In the genomic region with DNA sequence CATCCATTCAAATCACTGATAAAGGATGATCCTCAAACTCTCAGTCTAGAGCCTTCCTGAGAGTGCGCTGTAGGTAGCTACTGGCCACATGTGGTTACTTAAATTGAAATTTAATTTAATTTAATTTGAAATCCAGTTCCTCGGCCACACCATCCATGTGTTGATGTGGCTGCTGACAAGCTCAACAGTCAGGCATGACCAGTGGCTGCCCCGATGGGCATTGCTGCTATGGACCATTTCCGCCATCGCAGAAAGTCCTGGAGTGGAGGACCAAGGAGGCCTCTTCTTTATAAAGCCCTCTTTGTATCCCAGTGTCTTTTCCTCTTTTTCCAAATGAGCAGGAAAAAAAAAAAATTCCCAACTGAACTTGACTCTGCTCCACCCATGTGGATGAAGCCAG, we compare ENCODE assay signal across 20 cellular contexts.
DNase-seq lines count a peak whose midpoint lies in the region; ATAC-seq and TF ChIP-seq lines count a peak whose summit lies in the region.
"Had no signal": no experiment of that assay in that cellular context is flagged by ENCODE, and none has a peak within 500 bp of the region (broad histone marks: within the 10 kb centered on the region; RNA-seq: fewer than 3 reads in every experiment).

No MANE protein-coding gene starts in this region.

- peak overlapping the region; percentile 66 for H3K27ac Mint-ChIP-seq in T-helper 2 cell treated with Interferon-gamma antibody and Interleukin-4, amounts not matched to agents 5 μg/mL and 100 μg/mL, for 36 hours
- H3K27ac Mint-ChIP-seq: activated CD4-positive, alpha-beta memory T cell treated with anti-CD3 and anti-CD28 coated beads for 36 hours; neural progenitor cell had no signal

- 99% methylated on average over 5 of the region's 5 CpGs for WGBS in right lobe of liver (ENCODE audit: insufficient coverage, low coverage, low lambda C conversion rate, missing lambda C conversion rate)
- 96 to 99% (median 98%) methylated on average over 5 of the region's 5 CpGs for WGBS in spleen, 5 donors

- H3K9me3 Mint-ChIP-seq in T-helper 2 cell treated with Interferon-gamma antibody and Interleukin-4, amounts not matched to agents 5 μg/mL and 100 μg/mL, for 36 hours = no peaks in the 10 kb centered on the region
- H3K9me3 Mint-ChIP-seq: activated CD4-positive, alpha-beta memory T cell treated with anti-CD3 and anti-CD28 coated beads for 36 hours; activated T-cell treated with anti-CD3 and anti-CD28 coated beads, Interleukin-2, amount 50 U/mL, for 4 hours; CD14-positive monocyte; neural progenitor cell had no signal

- H3K27ac ChIP-seq in right lobe of liver (no peak overlapping the region), spleen (no peak overlapping the region)
- H3K27ac ChIP-seq: neural progenitor cell, SJSA1, thyroid gland had no signal

- no peak overlapping the region for H3K4me3 Mint-ChIP-seq in T-helper 2 cell treated with Interferon-gamma antibody and Interleukin-4, amounts not matched to agents 5 μg/mL and 100 μg/mL, for 36 hours
- H3K4me3 Mint-ChIP-seq: activated CD4-positive, alpha-beta memory T cell treated with anti-CD3 and anti-CD28 coated beads for 36 hours; activated T-cell treated with anti-CD3 and anti-CD28 coated beads, Interleukin-2, amount 50 U/mL, for 4 hours; CD14-positive monocyte; neural progenitor cell had no signal

- H3K4me1 Mint-ChIP-seq in T-helper 2 cell treated with Interferon-gamma antibody and Interleukin-4, amounts not matched to agents 5 μg/mL and 100 μg/mL, for 36 hours (ENCODE audit: low read depth) = peaks cover 53% of the 10 kb centered on the region

- H3K36me3 ChIP-seq in adipocyte (ENCODE audit: control insufficient read depth, insufficient read depth, low read length, severe bottlenecking) (no peaks in the 10 kb centered on the region), right lobe of liver (no peaks in the 10 kb centered on the region), spleen (peaks cover 0 to 4% (median 0%) of the 10 kb centered on the region in 6 donors)
- H3K36me3 ChIP-seq: neural progenitor cell, SJSA1, thyroid gland had no signal

- intact Hi-C loops in right lobe of liver (cut with DNase I) (no loop called here), spleen (cut with DNase I; ENCODE audit: low total_unique reads) (no loop called here)

- DNase-seq in T-helper 2 cell treated with Interferon-gamma antibody and Interleukin-4, amounts not matched to agents 5 μg/mL and 100 μg/mL, for 36 hours (ENCODE audit: low spot score) = no peak
- DNase-seq in T-helper 2 cell = no peak
- no peak for DNase-seq in adipocyte (ENCODE audit: low read depth)
- peak in 2 of 3 donors; percentile 11 to 21 for DNase-seq in right lobe of liver
- peak; percentile 25 for DNase-seq in spleen
- no peak for DNase-seq in D341Med (ENCODE audit: low spot score)
- DNase-seq in NAMALWA (ENCODE audit: low spot score) = no peak
- no peak for DNase-seq in retina
- DNase-seq: 8988T; activated CD4-positive, alpha-beta memory T cell treated with anti-CD3 and anti-CD28 coated beads for 36 hours; activated T-cell treated with anti-CD3 and anti-CD28 coated beads, Interleukin-2, amount 50 U/mL, for 4 hours; IMR-90; NCI-H187 treated with DMSO at 0.1 percent for 48 hours; NCI-H524 treated with DMSO at 0.1 percent for 48 hours; stimulated activated CD4-positive, alpha-beta T cell treated with anti-CD3 and anti-CD28 coated beads, Interleukin-4, amount 100 ng/mL, for 24 hours; stimulated activated CD8-positive, alpha-beta memory T cell treated with anti-CD3 and anti-CD28 coated beads, Interleukin-4, amount 100 ng/mL, for 48 hours had no signal

- peaks cover 11% of the 10 kb centered on the region for H3K36me3 Mint-ChIP-seq in T-helper 2 cell treated with Interferon-gamma antibody and Interleukin-4, amounts not matched to agents 5 μg/mL and 100 μg/mL, for 36 hours (ENCODE audit: low read depth)

- H3K27me3 Mint-ChIP-seq in T-helper 2 cell treated with Interferon-gamma antibody and Interleukin-4, amounts not matched to agents 5 μg/mL and 100 μg/mL, for 36 hours (ENCODE audit: low read depth) = no peaks in the 10 kb centered on the region

- H3K9ac ChIP-seq in adipocyte (ENCODE audit: low read length) = peak overlapping the region; percentile 72
- H3K9ac ChIP-seq: neural progenitor cell had no signal

- no peak for ATAC-seq in right lobe of liver
- ATAC-seq: activated T-cell treated with anti-CD3 and anti-CD28 coated beads, Interleukin-2, amount 50 U/mL, for 4 hours had no signal

- TF ChIP-seq CTCF in right lobe of liver (IDR thresholded peaks at IDR 0.05) (no peak), spleen (IDR thresholded peaks at IDR 0.05 in 8 of 11, conservative IDR thresholded peaks at IDR 0.05 in 3 of 11) (no peak)

- peak overlapping the region; percentile 73 for H3K4me3 ChIP-seq in adipocyte (ENCODE audit: low read length)
- H3K4me3 ChIP-seq in right lobe of liver = no peak overlapping the region
- H3K4me3 ChIP-seq in spleen = no peak overlapping the region
- H3K4me3 ChIP-seq: neural progenitor cell, SJSA1, thyroid gland had no signal

- no peak for TF ChIP-seq POLR2A in right lobe of liver (IDR thresholded peaks at IDR 0.05)
- no peak for TF ChIP-seq POLR2A in spleen (IDR thresholded peaks at IDR 0.05)

- peaks cover 16% of the 10 kb centered on the region for H3K4me1 ChIP-seq in adipocyte (ENCODE audit: control insufficient read depth, insufficient read depth, low read length)
- H3K4me1 ChIP-seq in right lobe of liver = peaks cover 0 to 67% (median 30%) of the 10 kb centered on the region in 4 donors
- peaks cover 33 to 97% (median 75%) of the 10 kb centered on the region in 6 donors for H3K4me1 ChIP-seq in spleen

- H3K27me3 ChIP-seq in adipocyte (replicated peaks; ENCODE audit: control insufficient read depth, insufficient read depth, low read length) (no peaks in the 10 kb centered on the region), right lobe of liver (no peaks in the 10 kb centered on the region), spleen (replicated peaks in 1 of 7) (no peaks in the 10 kb centered on the region)
- H3K27me3 ChIP-seq: neural progenitor cell, SJSA1, thyroid gland had no signal

- H3K9me3 ChIP-seq in adipocyte (ENCODE audit: control insufficient read depth, low read length) (no peaks in the 10 kb centered on the region), right lobe of liver (no peaks in the 10 kb centered on the region), spleen (no peaks in the 10 kb centered on the region)
- H3K9me3 ChIP-seq: SJSA1, thyroid gland had no signal

Comparison
In these comparisons a context has a peak if more than half of its experiments do, and no peak if none do; other contexts are left out.
1. DNase-seq: peak in right lobe of liver (2 of 3) and spleen (single experiment); none in T-helper 2 cell treated with Interferon-gamma antibody and Interleukin-4, amounts not matched to agents 5 μg/mL and 100 μg/mL, for 36 hours (single experiment), T-helper 2 cell (0 of 5), adipocyte (single experiment), D341Med (single experiment), NAMALWA (single experiment) and retina (single experiment).